Comparison of ENCODE assay signal across 8 cellular contexts in the genomic region with DNA sequence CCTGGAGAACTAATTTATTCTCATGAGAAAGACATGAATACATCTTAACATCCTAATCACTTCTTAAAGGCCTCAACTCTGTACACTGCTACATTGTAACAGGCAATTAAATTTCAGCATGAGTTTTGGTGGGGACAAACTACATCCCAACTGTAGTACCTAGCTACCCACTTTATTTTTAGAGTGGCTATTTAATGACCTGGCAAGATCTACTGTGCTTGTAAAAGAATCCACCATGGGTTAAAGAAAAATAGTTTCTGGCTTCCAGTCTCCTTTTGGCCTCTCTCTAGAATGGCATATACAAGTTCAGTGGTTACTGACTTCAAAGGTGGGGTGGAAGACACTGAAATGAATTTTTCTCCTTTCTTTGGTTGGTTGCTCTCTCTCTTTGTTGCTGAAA.
"Had no signal": no experiment of that assay in that cellular context is flagged by ENCODE, and none has a peak within 500 bp of the region (broad histone marks: within the 10 kb centered on the region; RNA-seq: fewer than 3 reads in every experiment).

No MANE protein-coding gene starts in this region.

- H3K9me3 ChIP-seq: HAP-1 had no signal

- H3K4me1 ChIP-seq: HAP-1 had no signal

- DNase-seq: GM23248, GOT3, H7, HFFc6 had no signal

- H3K4me1 Mint-ChIP-seq: IgD-negative memory B cell had no signal

- H3K4me3 ChIP-seq: GM23248, HAP-1 had no signal

- H3K9me3 Mint-ChIP-seq: HFFc6, IgD-negative memory B cell had no signal

- ATAC-seq: HCT116 had no signal

- H3K27me3 Mint-ChIP-seq: IgD-negative memory B cell had no signal

- H2AFZ ChIP-seq: GM23248 had no signal

- H3K4me3 Mint-ChIP-seq: HFFc6, IgD-negative memory B cell had no signal

- H3K9ac ChIP-seq: GM23248 had no signal

- H3K27ac Mint-ChIP-seq: HFFc6, IgD-negative memory B cell had no signal

- H3K27ac ChIP-seq: GM23248, HL-60 had no signal

- H3K36me3 ChIP-seq: HAP-1 had no signal
